ENCODE assay signal across 8 cellular contexts in genomic region chr12:6558014-6558760, GRCh38. TPM values are rescaled to one million over a fixed set of nuclear protein-coding genes. Genes with fewer than 3 reads are reported as not detected.
A peak's percentile ranks its signal among the peaks of the same experiment; 100 is the strongest.
DNase-seq lines count a peak whose midpoint lies in the region; ATAC-seq, FAIRE-seq and TF ChIP-seq lines count a peak whose summit lies in the region.
"Not testable (repeated sequence)": the region's sequence is repeated elsewhere in the genome, so short reads cannot be mapped to it uniquely, and the experiment has no call there.

No MANE protein-coding gene starts in this region.

- not testable (repeated sequence) for H2AFZ ChIP-seq in GM12878 (ENCODE audit: control insufficient read depth, low read depth, low read length)

- not testable (repeated sequence) for H3K27me3 Mint-ChIP-seq in Calu3 (ENCODE audit: unreplicated experiment); activated CD4-positive, alpha-beta T cell treated with anti-CD3 and anti-CD28 coated beads for 36 hours; naive B cell

- H3K4me1 Mint-ChIP-seq in Calu3 (ENCODE audit: low read depth, unreplicated experiment): not testable (repeated sequence)
- peaks cover 41% of the 10 kb centered on the region for H3K4me1 Mint-ChIP-seq in activated CD4-positive, alpha-beta T cell treated with anti-CD3 and anti-CD28 coated beads for 36 hours
- H3K4me1 Mint-ChIP-seq in naive B cell: peaks cover 14 to 35% (median 25%) of the 10 kb centered on the region in 3 donors

- TF ChIP-seq CTCF in Calu3 (IDR thresholded peaks at IDR 0.05; ENCODE audit: unreplicated experiment): peak; percentile 43
- peak; percentile 50 to 58 (median 56) for TF ChIP-seq CTCF in GM12878 (IDR thresholded peaks at IDR 0.05 in 2 of 3, conservative IDR thresholded peaks at IDR 0.05 in 1 of 3; ENCODE audit: control insufficient read depth in 2 of 3, extremely low read depth in 1 of 3, insufficient read depth in 1 of 3, low read depth in 3 of 3, low read length in 3 of 3)
- peak; percentile 64 for TF ChIP-seq CTCF in foreskin keratinocyte (conservative IDR thresholded peaks at IDR 0.05)
- peak; percentile 34 for TF ChIP-seq CTCF in thoracic aorta (IDR thresholded peaks at IDR 0.05)

- DNase-seq in Calu3; GM12878 (ENCODE audit: low read depth, low spot score); thoracic aorta (ENCODE audit: low spot score): not testable (repeated sequence)
- DNase-seq in HEK293T (ENCODE audit: extremely low spot score): peak; percentile 51
- peak; percentile 72 for DNase-seq in NOMO-1 treated with DMSO at 0.1 percent for 48 hours (lab: John Stamatoyannopoulos, UW; ENCODE audit: unreplicated experiment)
- peak; percentile 70 for DNase-seq in activated CD4-positive, alpha-beta T cell treated with anti-CD3 and anti-CD28 coated beads for 36 hours
- DNase-seq in foreskin keratinocyte: peak in 1 of 2 donors; percentile 49
- peak; percentile 27 for DNase-seq in naive B cell

- H3K27me3 ChIP-seq in GM12878 (replicated peaks in 1 of 2; ENCODE audit: control insufficient read depth in 2 of 2, insufficient read depth in 2 of 2, low read length in 1 of 2); foreskin keratinocyte; thoracic aorta (replicated peaks; ENCODE audit: insufficient read depth): not testable (repeated sequence)

- SMC1A ChIA-PET in GM12878 (lab: Charles Lee; ENCODE audit: uncharacterized antibody, unreplicated experiment): interaction anchor here (0.7 to 2.6 kb wide), 6 partner anchors 17 to 133 kb away, joined by 3 to 10 read pairs (median 4); no protein-coding TSS in a partner anchor

- H3K27ac ChIP-seq in GM12878 (ENCODE audit: control insufficient read depth, insufficient read depth); foreskin keratinocyte: not testable (repeated sequence)
- peak overlapping the region in 1 of 2 donors; percentile 38 for H3K27ac ChIP-seq in thoracic aorta

- H3K4me1 ChIP-seq in GM12878 (ENCODE audit: control insufficient read depth, insufficient read depth, low read length); foreskin keratinocyte: not testable (repeated sequence)
- peaks cover 8 to 27% of the 10 kb centered on the region in 2 donors for H3K4me1 ChIP-seq in thoracic aorta (ENCODE audit: control insufficient read depth in 1 of 2, low read depth in 2 of 2)

- peak; percentile 35 for ATAC-seq in activated CD4-positive, alpha-beta T cell treated with anti-CD3 and anti-CD28 coated beads for 36 hours
- 0 out of 3 replicates have a peak, but pooled peaks have one; percentile 2 for ATAC-seq in GM12878
- peak; percentile 30 for ATAC-seq in foreskin keratinocyte
- not testable (repeated sequence) for ATAC-seq in naive B cell (ENCODE audit: low read depth in 2 of 2); thoracic aorta (ENCODE audit: insufficient number of reproducible peaks, low FRiP score, low read depth)

- H3K27ac Mint-ChIP-seq in Calu3 (ENCODE audit: unreplicated experiment); activated CD4-positive, alpha-beta T cell treated with anti-CD3 and anti-CD28 coated beads for 36 hours: not testable (repeated sequence)
- peak overlapping the region in 2 of 6 donors; percentile 24 to 44 for H3K27ac Mint-ChIP-seq in naive B cell

- not testable (repeated sequence) for TF ChIP-seq POLR2A in GM12878 (IDR thresholded peaks at IDR 0.05; ENCODE audit: low read depth, low read length)

- peaks cover 60% of the 10 kb centered on the region for H3K36me3 Mint-ChIP-seq in Calu3 (ENCODE audit: insufficient read depth, unreplicated experiment)
- H3K36me3 Mint-ChIP-seq in activated CD4-positive, alpha-beta T cell treated with anti-CD3 and anti-CD28 coated beads for 36 hours (ENCODE audit: low read depth): peaks cover 60% of the 10 kb centered on the region
- H3K36me3 Mint-ChIP-seq in naive B cell: not testable (repeated sequence)

- not testable (repeated sequence) for BruUV-seq in Calu3 (replicated peaks; lab: Mats Ljungman, UMichigan); GM12878 (replicated peaks; lab: Mats Ljungman, UMichigan)

- RAD21 ChIA-PET in GM12878 (lab: Charles Lee; ENCODE audit: unreplicated experiment): interaction anchor here (0.7 to 1.9 kb wide), 4 partner anchors 93 to 236 kb away, joined by 3 to 5 read pairs (median 3); no protein-coding TSS in a partner anchor

- FAIRE-seq in GM12878 (lab: Jason Lieb, UNC): peak; percentile 23

- not testable (repeated sequence) for H3K9me3 Mint-ChIP-seq in Calu3 (ENCODE audit: low read depth, unreplicated experiment); activated CD4-positive, alpha-beta T cell treated with anti-CD3 and anti-CD28 coated beads for 36 hours (ENCODE audit: low read depth); naive B cell

- H3K4me2 ChIP-seq in GM12878 (ENCODE audit: control insufficient read depth, insufficient read depth): not testable (repeated sequence)

- 61% methylated on average over 14 of the region's 14 CpGs for WGBS in GM12878 (ENCODE audit: insufficient coverage, insufficient replicate concordance, low lambda C conversion rate, missing lambda C conversion rate)

- in situ Hi-C loops in GM12878 (cut with MboI): not testable (repeated sequence)

- TF ChIP-seq EP300 in GM12878 (IDR thresholded peaks at IDR 0.05; ENCODE audit: borderline replicate concordance in 1 of 2, control insufficient read depth in 1 of 2, low read depth in 2 of 2, low read length in 2 of 2): not testable (repeated sequence)

- not testable (repeated sequence) for H3K4me3 ChIP-seq in GM12878, thoracic aorta

- intact Hi-C loops in Calu3 (cut with micrococcal nuclease; ENCODE audit: unreplicated experiment); GM12878 (cut with micrococcal nuclease; ENCODE audit: unreplicated experiment): not testable (repeated sequence)
- intact Hi-C loops in activated CD4-positive, alpha-beta T cell treated with anti-CD3 and anti-CD28 coated beads for 36 hours (cut with DNase I, micrococcal nuclease): loop anchor here in 1 of 2 experiments (5.0 kb wide), 1 partner anchor 294 kb away; the partner anchor contains the start of genes CDCA3 and USP5

- H3K9ac ChIP-seq in GM12878 (ENCODE audit: control insufficient read depth, insufficient read depth, low read length): not testable (repeated sequence)

- CTCF ChIA-PET in Calu3 (lab: Charles Lee): interaction anchor here (0.6 to 2.3 kb wide), 5 partner anchors 8 to 283 kb away, joined by 3 to 7 read pairs (median 5); partner anchors contain the start of genes GAPDH and GNB3
- CTCF ChIA-PET in HEK293T (lab: Yijun Ruan, JAX): interaction anchor here (0.6 to 1.8 kb wide), 11 partner anchors 10 to 474 kb away, joined by 3 to 13 read pairs (median 3); partner anchors contain the start of gene NOP2
- CTCF ChIA-PET in activated CD4-positive, alpha-beta T cell treated with anti-CD3 and anti-CD28 coated beads for 36 hours (lab: Charles Lee): interaction anchor here (0.6 to 13.6 kb wide), 13 partner anchors 8 to 273 kb away, joined by 3 to 141 read pairs (median 4); partner anchors contain the start of genes GAPDH, NOP2 and ZNF384
- CTCF ChIA-PET in GM12878 (lab: Yijun Ruan, JAX): interaction anchor here (0.6 to 2.9 kb wide), 20 partner anchors 12 to 549 kb away, joined by 3 to 16 read pairs (median 3); partner anchors contain the start of gene MRPL51

- peaks cover 31% of the 10 kb centered on the region for H3K79me2 ChIP-seq in GM12878 (ENCODE audit: control insufficient read depth, insufficient read depth, low read length)

- H3K36me3 ChIP-seq in GM12878 (ENCODE audit: control insufficient read depth in 2 of 2, insufficient read depth in 2 of 2, low read length in 1 of 2) (peaks cover 39 to 40% of the 10 kb centered on the region in 2 experiments), thoracic aorta (peaks cover 39% of the 10 kb centered on the region)

- POLR2A ChIA-PET in HEK293T (lab: Yijun Ruan, JAX) (interaction anchor here (0.6 to 4.1 kb wide), 7 partner anchors 10 to 166 kb away, joined by 3 to 34 read pairs (median 6); partner anchors contain the start of genes COPS7A, NOP2 and ZNF384), GM12878 (lab: Charles Lee) (interaction anchor here (0.6 to 3.9 kb wide), 8 partner anchors 10 to 223 kb away, joined by 3 to 10 read pairs (median 4); partner anchors contain the start of genes NOP2 and VAMP1)
- POLR2A ChIA-PET in activated CD4-positive, alpha-beta T cell treated with anti-CD3 and anti-CD28 coated beads for 36 hours (lab: Charles Lee): interaction anchor here (0.6 to 2.8 kb wide), 5 partner anchors 19 to 291 kb away, joined by 3 to 13 read pairs (median 4); partner anchors contain the start of genes CD4 and GAPDH

- H4K20me1 ChIP-seq in GM12878 (ENCODE audit: control insufficient read depth, insufficient read depth): not testable (repeated sequence)

- not testable (repeated sequence) for H3K4me3 Mint-ChIP-seq in Calu3 (ENCODE audit: low read depth, unreplicated experiment); activated CD4-positive, alpha-beta T cell treated with anti-CD3 and anti-CD28 coated beads for 36 hours
- H3K4me3 Mint-ChIP-seq in naive B cell: peak overlapping the region in 1 of 8 donors; percentile 94

- not testable (repeated sequence) for H3K9me3 ChIP-seq in GM12878 (replicated peaks; ENCODE audit: control insufficient read depth, insufficient read depth, low read length); thoracic aorta

- peak; percentile 30; the same call in 1 of the 2 replicates for TF ChIP-seq RAD21 in GM12878 (IDR thresholded peaks at IDR 0.05; ENCODE audit: insufficient read depth, low read depth, low read length)

RNA-seq across cellular contexts. Expression of gene IFFO1, which starts 2.3 kb away (rescaled TPM):
- total RNA-seq in Calu3 (2022): 0.76 and 1.0 TPM in 2 replicates
- 1 to 10 TPM; 8.1 to 8.4 TPM for total RNA-seq in activated CD4-positive, alpha-beta T cell treated with anti-CD3 and anti-CD28 coated beads for 36 hours
- total RNA-seq in GM12878 (2013; cell fraction: nucleolus; rRNA removed): 9.8 and 9.9 TPM in 2 replicates
- total RNA-seq in GM12878 (2014; rRNA removed): 6.3 and 7.1 TPM in 2 replicates
- 4.7 and 5.1 TPM in 2 replicates for total RNA-seq in GM12878 (2014; rRNA removed; fragmentation: Illumina TruSeq; extraction: Trizol)
- 14.4 and 16.6 TPM in 2 replicates for total RNA-seq in GM12878 (2021)
- polyA plus RNA-seq in GM12878 (2011; ENCODE audit: low read depth): 4.4 TPM
- polyA plus RNA-seq in GM12878 (2011; rRNA removed): 5.0 and 7.1 TPM in 2 replicates
- polyA plus RNA-seq in GM12878 (2011; cell fraction: cytosol; rRNA removed): 7.4 and 12.0 TPM in 2 replicates
- 49.7 and 69.0 TPM in 2 replicates for polyA plus RNA-seq in GM12878 (2011; cell fraction: nucleus; rRNA removed)
- 7.9 and 10.3 TPM in 2 replicates for polyA plus RNA-seq in GM12878 (2012)
- 2.2 and 5.4 TPM in 2 replicates for polyA plus RNA-seq in GM12878 (2014; fragmentation: Illumina TruSeq; extraction: Trizol)
- polyA plus RNA-seq in GM12878 (2014; fragmentation: Nextera tagmentation; extraction: Ambion mirVana): under 1 TPM; 0.50 to 0.93 TPM
- polyA plus RNA-seq in GM12878 (2014; rRNA removed): 20.9 and 21.8 TPM in 2 replicates
- polyA plus RNA-seq in GM12878 (2016; fragmentation: Nextera tagmentation; extraction: Ambion mirVana): 1 to 10 TPM; 2.7 to 8.8 TPM
- polyA minus RNA-seq in GM12878 (2011; rRNA and poly(A)+ RNA removed): 3.4 and 5.6 TPM in 2 replicates
- polyA minus RNA-seq in GM12878 (2011; cell fraction: cytosol; rRNA and poly(A)+ RNA removed): 1.3 and 2.7 TPM in 2 replicates
- 6.2 and 14.2 TPM in 2 replicates for polyA minus RNA-seq in GM12878 (2011; cell fraction: nucleus; rRNA and poly(A)+ RNA removed)
- total RNA-seq in foreskin keratinocyte: 1.7 and 2.7 TPM in 2 replicates
- polyA plus RNA-seq in foreskin keratinocyte: 2.7 and 5.0 TPM in 2 replicates
- polyA plus RNA-seq in naive B cell (ENCODE audit: low read depth in 6 of 6): 10 to 100 TPM in 1 of 6 donors, 1 to 10 TPM in 5; 4.6 to 15.3 (median 6.3) TPM
- 10 to 100 TPM; 36.2 to 68.6 TPM for total RNA-seq in thoracic aorta

RNA-seq across cellular contexts. Expression of gene NOP2, which starts 9.9 kb away (rescaled TPM):
- total RNA-seq in Calu3 (2022): 86.1 and 88.5 TPM in 2 replicates
- 10 to 100 TPM; 93.2 to 97.1 TPM for total RNA-seq in activated CD4-positive, alpha-beta T cell treated with anti-CD3 and anti-CD28 coated beads for 36 hours
- 92.6 and 92.8 TPM in 2 replicates for total RNA-seq in GM12878 (2013; cell fraction: nucleolus; rRNA removed)
- total RNA-seq in GM12878 (2014; rRNA removed): 93.6 and 97.4 TPM in 2 replicates
- total RNA-seq in GM12878 (2014; rRNA removed; fragmentation: Illumina TruSeq; extraction: Trizol): 61.3 and 62.3 TPM in 2 replicates
- total RNA-seq in GM12878 (2021): 99.1 and 102 TPM in 2 replicates
- polyA plus RNA-seq in GM12878 (2011; ENCODE audit: low read depth): 48.7 TPM
- 74.7 and 91.2 TPM in 2 replicates for polyA plus RNA-seq in GM12878 (2011; rRNA removed)
- 67.5 and 81.8 TPM in 2 replicates for polyA plus RNA-seq in GM12878 (2011; cell fraction: cytosol; rRNA removed)
- polyA plus RNA-seq in GM12878 (2011; cell fraction: nucleus; rRNA removed): 193 and 252 TPM in 2 replicates
- 40.1 and 60.0 TPM in 2 replicates for polyA plus RNA-seq in GM12878 (2012)
- polyA plus RNA-seq in GM12878 (2014; fragmentation: Illumina TruSeq; extraction: Trizol): 116 and 121 TPM in 2 replicates
- 10 to 100 TPM; 26.5 to 27.3 TPM for polyA plus RNA-seq in GM12878 (2014; fragmentation: Nextera tagmentation; extraction: Ambion mirVana)
- polyA plus RNA-seq in GM12878 (2014; rRNA removed): 96.9 and 98.8 TPM in 2 replicates
- 100 to 1,000 TPM; 112 to 114 TPM for polyA plus RNA-seq in GM12878 (2016; fragmentation: Nextera tagmentation; extraction: Ambion mirVana)
- 36.6 and 67.0 TPM in 2 replicates for polyA minus RNA-seq in GM12878 (2011; rRNA and poly(A)+ RNA removed)
- polyA minus RNA-seq in GM12878 (2011; cell fraction: cytosol; rRNA and poly(A)+ RNA removed): 19.4 and 32.1 TPM in 2 replicates
- polyA minus RNA-seq in GM12878 (2011; cell fraction: nucleus; rRNA and poly(A)+ RNA removed): 30.7 and 68.6 TPM in 2 replicates
- total RNA-seq in foreskin keratinocyte: 64.2 and 65.6 TPM in 2 replicates
- 46.8 and 61.1 TPM in 2 replicates for polyA plus RNA-seq in foreskin keratinocyte
- polyA plus RNA-seq in naive B cell (ENCODE audit: low read depth in 6 of 6): 10 to 100 TPM; 11.7 to 27.6 (median 17.5) TPM
- 10 to 100 TPM; 41.2 to 83.0 TPM for total RNA-seq in thoracic aorta

RNA-seq across cellular contexts. Expression of gene GAPDH, which starts 23.9 kb away (rescaled TPM):
- total RNA-seq in Calu3 (2022) (2,412 and 2,552 TPM in 2 replicates), GM12878 (2014; rRNA removed) (8,450 and 8,907 TPM in 2 replicates), GM12878 (2014; rRNA removed; fragmentation: Illumina TruSeq; extraction: Trizol) (5,296 and 5,818 TPM in 2 replicates), GM12878 (2021) (5,606 and 5,698 TPM in 2 replicates), foreskin keratinocyte (6,442 and 6,736 TPM in 2 replicates), thoracic aorta (1,000 to 10,000 TPM; 1,700 to 2,744 TPM)
- total RNA-seq in activated CD4-positive, alpha-beta T cell treated with anti-CD3 and anti-CD28 coated beads for 36 hours: 1,000 to 10,000 TPM; 7,289 to 9,770 TPM
- total RNA-seq in GM12878 (2013; cell fraction: nucleolus; rRNA removed): 971 and 990 TPM in 2 replicates
- 4,872 TPM for polyA plus RNA-seq in GM12878 (2011; ENCODE audit: low read depth)
- polyA plus RNA-seq in GM12878 (2011; rRNA removed) (7,976 and 14,240 TPM in 2 replicates), GM12878 (2014; fragmentation: Illumina TruSeq; extraction: Trizol) (5,112 and 9,478 TPM in 2 replicates), GM12878 (2014; fragmentation: Nextera tagmentation; extraction: Ambion mirVana) (over 10,000 TPM in 1 of 2 experiments, 1,000 to 10,000 TPM in 1; 9,323 to 11,518 TPM), GM12878 (2014; rRNA removed) (9,590 and 10,389 TPM in 2 replicates), GM12878 (2016; fragmentation: Nextera tagmentation; extraction: Ambion mirVana) (1,000 to 10,000 TPM; 9,069 to 9,909 TPM), foreskin keratinocyte (7,678 and 8,217 TPM in 2 replicates), naive B cell (ENCODE audit: low read depth in 6 of 6) (1,000 to 10,000 TPM in 1 of 6 donors, 100 to 1,000 TPM in 5; 607 to 1,152 (median 779) TPM)
- polyA plus RNA-seq in GM12878 (2011; cell fraction: cytosol; rRNA removed): 25,075 and 29,832 TPM in 2 replicates
- 10,735 and 12,198 TPM in 2 replicates for polyA plus RNA-seq in GM12878 (2011; cell fraction: nucleus; rRNA removed)
- 10,674 and 13,698 TPM in 2 replicates for polyA plus RNA-seq in GM12878 (2012)
- 10,096 and 19,827 TPM in 2 replicates for polyA minus RNA-seq in GM12878 (2011; rRNA and poly(A)+ RNA removed)
- polyA minus RNA-seq in GM12878 (2011; cell fraction: cytosol; rRNA and poly(A)+ RNA removed): 5,010 and 5,239 TPM in 2 replicates
- polyA minus RNA-seq in GM12878 (2011; cell fraction: nucleus; rRNA and poly(A)+ RNA removed): 1,914 and 2,640 TPM in 2 replicates

RNA-seq across cellular contexts. Expression of gene CHD4, which starts 49.0 kb away (rescaled TPM):
- total RNA-seq in Calu3 (2022): 164 and 165 TPM in 2 replicates
- total RNA-seq in activated CD4-positive, alpha-beta T cell treated with anti-CD3 and anti-CD28 coated beads for 36 hours: 100 to 1,000 TPM; 279 to 322 TPM
- total RNA-seq in GM12878 (2013; cell fraction: nucleolus; rRNA removed): 232 and 247 TPM in 2 replicates
- 303 and 304 TPM in 2 replicates for total RNA-seq in GM12878 (2014; rRNA removed)
- total RNA-seq in GM12878 (2014; rRNA removed; fragmentation: Illumina TruSeq; extraction: Trizol): 182 and 184 TPM in 2 replicates
- total RNA-seq in GM12878 (2021): 323 and 342 TPM in 2 replicates
- polyA plus RNA-seq in GM12878 (2011; ENCODE audit: low read depth): 145 TPM
- polyA plus RNA-seq in GM12878 (2011; rRNA removed): 83.6 and 113 TPM in 2 replicates
- 141 and 175 TPM in 2 replicates for polyA plus RNA-seq in GM12878 (2011; cell fraction: cytosol; rRNA removed)
- polyA plus RNA-seq in GM12878 (2011; cell fraction: nucleus; rRNA removed): 211 and 406 TPM in 2 replicates
- polyA plus RNA-seq in GM12878 (2012): 107 and 108 TPM in 2 replicates
- polyA plus RNA-seq in GM12878 (2014; fragmentation: Illumina TruSeq; extraction: Trizol): 250 and 254 TPM in 2 replicates
- 100 to 1,000 TPM in 1 of 2 experiments, 10 to 100 TPM in 1; 58.6 to 109 TPM for polyA plus RNA-seq in GM12878 (2014; fragmentation: Nextera tagmentation; extraction: Ambion mirVana)
- polyA plus RNA-seq in GM12878 (2014; rRNA removed): 179 and 208 TPM in 2 replicates
- polyA plus RNA-seq in GM12878 (2016; fragmentation: Nextera tagmentation; extraction: Ambion mirVana): 100 to 1,000 TPM in 1 of 2 experiments, 10 to 100 TPM in 1; 99.6 to 109 TPM
- 223 and 229 TPM in 2 replicates for polyA minus RNA-seq in GM12878 (2011; rRNA and poly(A)+ RNA removed)
- 125 and 140 TPM in 2 replicates for polyA minus RNA-seq in GM12878 (2011; cell fraction: cytosol; rRNA and poly(A)+ RNA removed)
- 64.0 and 145 TPM in 2 replicates for polyA minus RNA-seq in GM12878 (2011; cell fraction: nucleus; rRNA and poly(A)+ RNA removed)
- 156 and 174 TPM in 2 replicates for total RNA-seq in foreskin keratinocyte
- 90.9 and 98.5 TPM in 2 replicates for polyA plus RNA-seq in foreskin keratinocyte
- 10 to 100 TPM; 26.6 to 67.1 (median 44.5) TPM for polyA plus RNA-seq in naive B cell (ENCODE audit: low read depth in 6 of 6)
- 100 to 1,000 TPM; 193 to 205 TPM for total RNA-seq in thoracic aorta
